In the genomic region with DNA sequence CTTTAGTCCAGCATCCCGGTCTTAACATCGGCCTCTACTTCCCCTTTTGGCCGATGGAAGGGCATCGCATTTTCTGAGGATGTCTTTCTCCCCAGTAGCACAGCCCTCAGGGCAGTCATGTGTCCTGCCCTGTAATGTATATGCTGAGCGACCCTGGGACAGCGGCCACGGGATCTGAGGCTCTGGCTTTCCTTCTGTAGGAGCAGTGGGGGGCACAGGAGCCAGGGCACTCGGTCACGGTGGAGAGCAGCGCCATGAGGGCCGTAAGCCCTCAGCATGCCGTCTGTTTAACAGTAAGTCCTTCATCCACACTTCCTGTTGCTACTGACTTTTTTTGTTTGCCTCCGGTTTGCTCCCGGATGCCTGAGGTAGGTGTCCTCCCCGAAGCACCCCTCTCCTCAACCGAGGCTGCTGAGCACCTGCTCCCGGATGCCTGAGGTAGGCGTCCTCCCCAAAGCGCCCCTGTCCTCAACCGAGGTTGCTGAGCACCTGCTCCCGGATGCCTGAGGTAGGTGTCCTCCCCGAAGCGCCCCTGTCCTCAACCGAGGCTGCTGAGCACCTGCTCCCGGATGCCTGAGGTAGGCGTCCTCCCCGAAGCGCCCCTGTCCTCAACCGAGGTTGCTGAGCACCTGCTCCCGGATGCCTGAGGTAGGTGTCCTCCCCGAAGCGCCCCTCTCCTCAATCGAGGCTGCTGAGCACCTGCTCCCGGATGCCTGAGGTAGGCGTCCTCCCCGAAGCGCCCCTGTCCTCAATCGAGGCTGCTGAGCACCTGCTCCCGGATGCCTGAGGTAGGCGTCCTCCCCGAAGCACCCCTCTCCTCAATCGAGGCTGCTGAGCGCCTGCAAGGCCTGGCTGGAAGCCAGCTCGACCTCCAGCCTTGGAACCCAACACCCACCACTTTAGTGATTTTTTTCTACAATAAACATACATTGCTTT, we compare ENCODE assay signal across 7 cellular contexts.
DNase-seq lines count a peak whose midpoint lies in the region; ATAC-seq lines count a peak whose summit lies in the region.
"Not testable (repeated sequence)": the region's sequence is repeated elsewhere in the genome, so short reads cannot be mapped to it uniquely, and the experiment has no call there.

No MANE protein-coding gene starts in this region.

- ATAC-seq in activated T-cell treated with anti-CD3 and anti-CD28 coated beads, Interleukin-2, amount 50 U/mL, for 4 hours = peak; percentile 27 to 36
- ATAC-seq in central memory CD8-positive, alpha-beta T cell (replicated peaks; ENCODE audit: extremely low read depth, poor library complexity, severe bottlenecking); stimulated activated effector memory CD8-positive, alpha-beta T cell treated with anti-CD3 and anti-CD28 coated beads, Interleukin-12 subunit alpha, Interleukin-12 subunit beta, amount 100 ng/mL, for 72 hours: not testable (repeated sequence)
- peak in 1 of 2 donors; percentile 32 for ATAC-seq in naive B cell (ENCODE audit: low read depth in 2 of 2)

- H3K27me3 Mint-ChIP-seq in T-helper 1 cell treated with Interleukin-12 subunit alpha and Interleukin-12 subunit beta and Interleukin-4 antibody, amounts not matched to agents 30 μg/mL and 1 μg/mL, for 36 hours (ENCODE audit: low read depth); activated T-cell treated with anti-CD3 and anti-CD28 coated beads, Interleukin-2, amount 50 U/mL, for 4 hours (ENCODE audit: low read depth); central memory CD8-positive, alpha-beta T cell; naive B cell: not testable (repeated sequence)

- peak overlapping the region; percentile 80 for H3K27ac Mint-ChIP-seq in T-helper 1 cell treated with Interleukin-12 subunit alpha and Interleukin-12 subunit beta and Interleukin-4 antibody, amounts not matched to agents 30 μg/mL and 1 μg/mL, for 36 hours
- not testable (repeated sequence) for H3K27ac Mint-ChIP-seq in central memory CD8-positive, alpha-beta T cell (ENCODE audit: low read depth); stimulated activated effector memory CD8-positive, alpha-beta T cell treated with anti-CD3 and anti-CD28 coated beads, Interleukin-12 subunit alpha, Interleukin-12 subunit beta, amount 100 ng/mL, for 72 hours
- peak overlapping the region in 2 of 6 donors; percentile 12 to 16 for H3K27ac Mint-ChIP-seq in naive B cell

- DNase-seq in DMS153 (lab: John Stamatoyannopoulos, UW) (peak; percentile 35), NCI-H1105 treated with DMSO at 0.1 percent for 48 hours (lab: John Stamatoyannopoulos, UW) (peak; percentile 22)
- DNase-seq in activated T-cell treated with anti-CD3 and anti-CD28 coated beads, Interleukin-2, amount 50 U/mL, for 4 hours; central memory CD8-positive, alpha-beta T cell (ENCODE audit: low spot score in 2 of 2); naive B cell; stimulated activated effector memory CD8-positive, alpha-beta T cell treated with anti-CD3 and anti-CD28 coated beads, Interleukin-12 subunit alpha, Interleukin-12 subunit beta, amount 100 ng/mL, for 72 hours (ENCODE audit: low spot score in 2 of 2): not testable (repeated sequence)

- H3K9me3 Mint-ChIP-seq in T-helper 1 cell treated with Interleukin-12 subunit alpha and Interleukin-12 subunit beta and Interleukin-4 antibody, amounts not matched to agents 30 μg/mL and 1 μg/mL, for 36 hours; activated T-cell treated with anti-CD3 and anti-CD28 coated beads, Interleukin-2, amount 50 U/mL, for 4 hours; central memory CD8-positive, alpha-beta T cell; naive B cell; stimulated activated effector memory CD8-positive, alpha-beta T cell treated with anti-CD3 and anti-CD28 coated beads, Interleukin-12 subunit alpha, Interleukin-12 subunit beta, amount 100 ng/mL, for 72 hours: not testable (repeated sequence)

- peak overlapping the region; percentile 34 for H3K4me3 Mint-ChIP-seq in T-helper 1 cell treated with Interleukin-12 subunit alpha and Interleukin-12 subunit beta and Interleukin-4 antibody, amounts not matched to agents 30 μg/mL and 1 μg/mL, for 36 hours
- peak overlapping the region; percentile 60 for H3K4me3 Mint-ChIP-seq in activated T-cell treated with anti-CD3 and anti-CD28 coated beads, Interleukin-2, amount 50 U/mL, for 4 hours
- peak overlapping the region; percentile 38 for H3K4me3 Mint-ChIP-seq in central memory CD8-positive, alpha-beta T cell
- peak overlapping the region in 7 of 8 donors; percentile 28 to 83 (median 77) for H3K4me3 Mint-ChIP-seq in naive B cell
- peak overlapping the region; percentile 30 for H3K4me3 Mint-ChIP-seq in stimulated activated effector memory CD8-positive, alpha-beta T cell treated with anti-CD3 and anti-CD28 coated beads, Interleukin-12 subunit alpha, Interleukin-12 subunit beta, amount 100 ng/mL, for 72 hours

- H3K4me1 Mint-ChIP-seq in T-helper 1 cell treated with Interleukin-12 subunit alpha and Interleukin-12 subunit beta and Interleukin-4 antibody, amounts not matched to agents 30 μg/mL and 1 μg/mL, for 36 hours (ENCODE audit: low read depth) = peaks cover 36% of the 10 kb centered on the region
- H3K4me1 Mint-ChIP-seq in activated T-cell treated with anti-CD3 and anti-CD28 coated beads, Interleukin-2, amount 50 U/mL, for 4 hours (ENCODE audit: low read depth) = peaks cover 68% of the 10 kb centered on the region
- peaks cover 44% of the 10 kb centered on the region for H3K4me1 Mint-ChIP-seq in central memory CD8-positive, alpha-beta T cell
- H3K4me1 Mint-ChIP-seq in naive B cell = peaks cover 22 to 28% (median 25%) of the 10 kb centered on the region in 3 donors
- peaks cover 44% of the 10 kb centered on the region for H3K4me1 Mint-ChIP-seq in stimulated activated effector memory CD8-positive, alpha-beta T cell treated with anti-CD3 and anti-CD28 coated beads, Interleukin-12 subunit alpha, Interleukin-12 subunit beta, amount 100 ng/mL, for 72 hours

- H3K36me3 Mint-ChIP-seq in T-helper 1 cell treated with Interleukin-12 subunit alpha and Interleukin-12 subunit beta and Interleukin-4 antibody, amounts not matched to agents 30 μg/mL and 1 μg/mL, for 36 hours (ENCODE audit: low read depth) = peaks cover 17% of the 10 kb centered on the region
- not testable (repeated sequence) for H3K36me3 Mint-ChIP-seq in activated T-cell treated with anti-CD3 and anti-CD28 coated beads, Interleukin-2, amount 50 U/mL, for 4 hours (ENCODE audit: insufficient read depth); stimulated activated effector memory CD8-positive, alpha-beta T cell treated with anti-CD3 and anti-CD28 coated beads, Interleukin-12 subunit alpha, Interleukin-12 subunit beta, amount 100 ng/mL, for 72 hours
- H3K36me3 Mint-ChIP-seq in central memory CD8-positive, alpha-beta T cell (ENCODE audit: insufficient read depth) = peaks cover 14% of the 10 kb centered on the region
- peaks cover 0 to 11% of the 10 kb centered on the region in 2 donors for H3K36me3 Mint-ChIP-seq in naive B cell
